18 cellular contexts compared by ENCODE assay signal in genomic region chr1:157360021-157360390, GRCh38.
DNase-seq lines count a peak whose midpoint lies in the region; ATAC-seq and TF ChIP-seq lines count a peak whose summit lies in the region.
"Had no signal": no experiment of that assay in that cellular context is flagged by ENCODE, and none has a peak within 500 bp of the region (broad histone marks: within the 10 kb centered on the region; RNA-seq: fewer than 3 reads in every experiment).

No MANE protein-coding gene starts in this region.

- no peak for TF ChIP-seq POLR2A in vagina (IDR thresholded peaks at IDR 0.05)

- DNase-seq in DMS153 (lab: John Stamatoyannopoulos, UW) (peak; percentile 85), DMS153 treated with DMSO at 0.1 percent for 48 hours (lab: John Stamatoyannopoulos, UW; ENCODE audit: unreplicated experiment) (no peak), NCI-H1417 treated with DMSO at 0.1 percent for 48 hours (lab: John Stamatoyannopoulos, UW) (peak; percentile 79), NCI-H510A treated with DMSO at 0.1 percent for 48 hours (lab: John Stamatoyannopoulos, UW) (peak; percentile 94), left lung (no peak), vagina (ENCODE audit: extremely low spot score in 2 of 2) (no peak), NCI-H128 (lab: John Stamatoyannopoulos, UW; ENCODE audit: unreplicated experiment) (no peak)
- no peak for DNase-seq in effector memory CD4-positive, alpha-beta T cell
- DNase-seq: CD8-positive, alpha-beta T cell; DMS 273 treated with DMSO at 0.1 percent for 48 hours; KG1; MG63; NCI-H1694 treated with DMSO at 0.1 percent for 48 hours; NCI-H2227 treated with DMSO at 0.1 percent for 48 hours; SW 1271 had no signal

- ATAC-seq in left lung = peak; percentile 23
- ATAC-seq: CD8-positive, alpha-beta T cell had no signal

- H3K36me3 ChIP-seq in left lung (no peaks in the 10 kb centered on the region), vagina (no peaks in the 10 kb centered on the region)
- H3K36me3 ChIP-seq in effector memory CD4-positive, alpha-beta T cell (ENCODE audit: control insufficient read depth, insufficient read depth, low read length) = no peaks in the 10 kb centered on the region
- H3K36me3 ChIP-seq: HAP-1, MG63, SJSA1 had no signal

- TF ChIP-seq CTCF in left lung (IDR thresholded peaks at IDR 0.05) (no peak), vagina (IDR thresholded peaks at IDR 0.05) (no peak)

- H3K27me3 ChIP-seq in left lung (no peaks in the 10 kb centered on the region), vagina (no peaks in the 10 kb centered on the region)
- no peaks in the 10 kb centered on the region for H3K27me3 ChIP-seq in effector memory CD4-positive, alpha-beta T cell (replicated peaks; ENCODE audit: control insufficient read depth, insufficient read depth, low read length, poor library complexity, severe bottlenecking)
- H3K27me3 ChIP-seq: MG63, SJSA1 had no signal

- H3K4me3 ChIP-seq in left lung = no peak overlapping the region
- no peak overlapping the region for H3K4me3 ChIP-seq in vagina
- no peak overlapping the region for H3K4me3 ChIP-seq in effector memory CD4-positive, alpha-beta T cell (ENCODE audit: insufficient read depth, low read depth, low read length, poor library complexity, severe bottlenecking)
- H3K4me3 ChIP-seq: HAP-1, MG63, SJSA1 had no signal

- H3K27ac ChIP-seq in left lung = no peak overlapping the region
- no peak overlapping the region for H3K27ac ChIP-seq in vagina
- H3K27ac ChIP-seq in effector memory CD4-positive, alpha-beta T cell (ENCODE audit: insufficient read depth, low read length, poor library complexity, severe bottlenecking) = no peak overlapping the region
- H3K27ac ChIP-seq: 22Rv1, SJSA1 had no signal

- H3K9me3 ChIP-seq in left lung (no peaks in the 10 kb centered on the region), vagina (no peaks in the 10 kb centered on the region)
- no peaks in the 10 kb centered on the region for H3K9me3 ChIP-seq in effector memory CD4-positive, alpha-beta T cell (ENCODE audit: control insufficient read depth, low read length)
- H3K9me3 ChIP-seq: HAP-1, MG63, SJSA1 had no signal

- intact Hi-C loops in left lung (cut with DNase I) (no loop called here), vagina (cut with DNase I) (no loop called here)

- H3K4me1 ChIP-seq in left lung (no peaks in the 10 kb centered on the region), vagina (no peaks in the 10 kb centered on the region)
- H3K4me1 ChIP-seq in effector memory CD4-positive, alpha-beta T cell (ENCODE audit: control insufficient read depth, insufficient read depth, low read length, poor library complexity, severe bottlenecking) = no peaks in the 10 kb centered on the region
- H3K4me1 ChIP-seq: HAP-1, SJSA1 had no signal

Comparison
In these comparisons a context has a peak if more than half of its experiments do, and no peak if none do; other contexts are left out.
1. DNase-seq: peak in DMS153 (single experiment), NCI-H1417 treated with DMSO at 0.1 percent for 48 hours (single experiment) and NCI-H510A treated with DMSO at 0.1 percent for 48 hours (single experiment); none in DMS153 treated with DMSO at 0.1 percent for 48 hours (single experiment), left lung (0 of 2), vagina (0 of 2), NCI-H128 (single experiment) and effector memory CD4-positive, alpha-beta T cell (0 of 3).